In genomic region chr9:93672622-93673270, GRCh38 we compare ENCODE assay signal across 2 cellular contexts.
TF ChIP-seq lines count a peak whose summit lies in the region.

No MANE protein-coding gene starts in this region.

TF ChIP-seq in SK-N-SH, 30 proteins besides CTCF, POLR2A, EP300 and RAD21 (continued from another document):
- no peak for TF ChIP-seq REST (IDR thresholded peaks at IDR 0.05; ENCODE audit: low read depth, low read length)
- no peak for TF ChIP-seq SIN3A (IDR thresholded peaks at IDR 0.05; ENCODE audit: borderline replicate concordance, low read depth, low read length)
- no peak for TF ChIP-seq TCF12 (IDR thresholded peaks at IDR 0.05)
- no peak for TF ChIP-seq POLR2AphosphoS5 (IDR thresholded peaks at IDR 0.05; ENCODE audit: low read depth, low read length)

TF ChIP-seq in SK-N-SH treated with all-trans-retinoic acid at 6 μM for 48 hours, 23 proteins besides CTCF, POLR2A, EP300 and RAD21 (continued from another document):
- TF ChIP-seq ISL1 (CRISPR knock-in tag; IDR thresholded peaks at IDR 0.05) (no peak), ZNF565 (CRISPR knock-in tag; conservative IDR thresholded peaks at IDR 0.05; ENCODE audit: low read depth) (no peak), CSDC2 (CRISPR knock-in tag; IDR thresholded peaks at IDR 0.05) (no peak), CSRNP3 (CRISPR knock-in tag; IDR thresholded peaks at IDR 0.05) (no peak)
